Comparison of ENCODE assay signal across 1 cellular context in the genomic region with DNA sequence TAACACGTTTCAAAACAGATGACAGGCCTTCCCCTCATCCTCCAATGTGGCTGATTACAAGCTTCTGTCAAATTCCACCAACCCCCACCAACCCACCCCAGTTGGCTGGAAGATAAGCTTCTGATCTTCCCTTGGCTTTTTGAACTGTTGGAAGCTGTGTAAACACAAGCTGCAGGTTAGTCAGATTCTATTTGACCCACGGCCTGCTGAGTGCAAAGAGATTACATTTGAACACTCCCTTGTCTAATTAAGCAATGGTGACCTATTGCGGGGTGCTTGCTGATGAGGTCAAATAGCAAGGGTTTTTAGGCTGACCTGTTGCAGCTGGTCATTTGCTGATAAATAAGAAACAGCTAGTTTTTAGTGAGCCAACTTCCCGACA.
A peak's percentile ranks its signal among the peaks of the same experiment; 100 is the strongest.
TF ChIP-seq lines count a peak whose summit lies in the region.

No MANE protein-coding gene starts in this region.

TF ChIP-seq in HepG2, 621 proteins besides CTCF, POLR2A, EP300 and RAD21 (continued from another document and continues in another):
- TF ChIP-seq, protein P1, sequence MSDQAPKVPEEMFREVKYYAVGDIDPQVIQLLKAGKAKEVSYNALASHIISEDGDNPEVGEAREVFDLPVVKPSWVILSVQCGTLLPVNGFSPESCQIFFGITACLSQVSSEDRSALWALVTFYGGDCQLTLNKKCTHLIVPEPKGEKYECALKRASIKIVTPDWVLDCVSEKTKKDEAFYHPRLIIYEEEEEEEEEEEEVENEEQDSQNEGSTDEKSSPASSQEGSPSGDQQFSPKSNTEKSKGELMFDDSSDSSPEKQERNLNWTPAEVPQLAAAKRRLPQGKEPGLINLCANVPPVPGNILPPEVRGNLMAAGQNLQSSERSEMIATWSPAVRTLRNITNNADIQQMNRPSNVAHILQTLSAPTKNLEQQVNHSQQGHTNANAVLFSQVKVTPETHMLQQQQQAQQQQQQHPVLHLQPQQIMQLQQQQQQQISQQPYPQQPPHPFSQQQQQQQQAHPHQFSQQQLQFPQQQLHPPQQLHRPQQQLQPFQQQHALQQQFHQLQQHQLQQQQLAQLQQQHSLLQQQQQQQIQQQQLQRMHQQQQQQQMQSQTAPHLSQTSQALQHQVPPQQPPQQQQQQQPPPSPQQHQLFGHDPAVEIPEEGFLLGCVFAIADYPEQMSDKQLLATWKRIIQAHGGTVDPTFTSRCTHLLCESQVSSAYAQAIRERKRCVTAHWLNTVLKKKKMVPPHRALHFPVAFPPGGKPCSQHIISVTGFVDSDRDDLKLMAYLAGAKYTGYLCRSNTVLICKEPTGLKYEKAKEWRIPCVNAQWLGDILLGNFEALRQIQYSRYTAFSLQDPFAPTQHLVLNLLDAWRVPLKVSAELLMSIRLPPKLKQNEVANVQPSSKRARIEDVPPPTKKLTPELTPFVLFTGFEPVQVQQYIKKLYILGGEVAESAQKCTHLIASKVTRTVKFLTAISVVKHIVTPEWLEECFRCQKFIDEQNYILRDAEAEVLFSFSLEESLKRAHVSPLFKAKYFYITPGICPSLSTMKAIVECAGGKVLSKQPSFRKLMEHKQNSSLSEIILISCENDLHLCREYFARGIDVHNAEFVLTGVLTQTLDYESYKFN (CRISPR knock-in tag; conservative IDR thresholded peaks at IDR 0.05): peak; percentile 76
- peak; percentile 80; the same call in 1 of the 2 replicates for TF ChIP-seq TBX3 (IDR thresholded peaks at IDR 0.05; ENCODE audit: borderline replicate concordance)
- TF ChIP-seq, protein P2, sequence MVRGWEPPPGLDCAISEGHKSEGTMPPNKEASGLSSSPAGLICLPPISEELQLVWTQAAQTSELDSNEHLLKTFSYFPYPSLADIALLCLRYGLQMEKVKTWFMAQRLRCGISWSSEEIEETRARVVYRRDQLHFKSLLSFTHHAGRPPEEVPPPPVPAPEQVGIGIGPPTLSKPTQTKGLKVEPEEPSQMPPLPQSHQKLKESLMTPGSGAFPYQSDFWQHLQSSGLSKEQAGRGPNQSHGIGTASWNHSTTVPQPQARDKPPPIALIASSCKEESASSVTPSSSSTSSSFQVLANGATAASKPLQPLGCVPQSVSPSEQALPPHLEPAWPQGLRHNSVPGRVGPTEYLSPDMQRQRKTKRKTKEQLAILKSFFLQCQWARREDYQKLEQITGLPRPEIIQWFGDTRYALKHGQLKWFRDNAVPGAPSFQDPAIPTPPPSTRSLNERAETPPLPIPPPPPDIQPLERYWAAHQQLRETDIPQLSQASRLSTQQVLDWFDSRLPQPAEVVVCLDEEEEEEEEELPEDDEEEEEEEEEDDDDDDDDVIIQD (CRISPR knock-in tag; IDR thresholded peaks at IDR 0.05; ENCODE audit: low read depth): peak; percentile 14; the same call in 1 of the 2 replicates
- TF ChIP-seq BORCS8-MEF2B (CRISPR knock-in tag; IDR thresholded peaks at IDR 0.05): peak; percentile 60; the same call in 1 of the 2 replicates
- TF ChIP-seq, protein P3, sequence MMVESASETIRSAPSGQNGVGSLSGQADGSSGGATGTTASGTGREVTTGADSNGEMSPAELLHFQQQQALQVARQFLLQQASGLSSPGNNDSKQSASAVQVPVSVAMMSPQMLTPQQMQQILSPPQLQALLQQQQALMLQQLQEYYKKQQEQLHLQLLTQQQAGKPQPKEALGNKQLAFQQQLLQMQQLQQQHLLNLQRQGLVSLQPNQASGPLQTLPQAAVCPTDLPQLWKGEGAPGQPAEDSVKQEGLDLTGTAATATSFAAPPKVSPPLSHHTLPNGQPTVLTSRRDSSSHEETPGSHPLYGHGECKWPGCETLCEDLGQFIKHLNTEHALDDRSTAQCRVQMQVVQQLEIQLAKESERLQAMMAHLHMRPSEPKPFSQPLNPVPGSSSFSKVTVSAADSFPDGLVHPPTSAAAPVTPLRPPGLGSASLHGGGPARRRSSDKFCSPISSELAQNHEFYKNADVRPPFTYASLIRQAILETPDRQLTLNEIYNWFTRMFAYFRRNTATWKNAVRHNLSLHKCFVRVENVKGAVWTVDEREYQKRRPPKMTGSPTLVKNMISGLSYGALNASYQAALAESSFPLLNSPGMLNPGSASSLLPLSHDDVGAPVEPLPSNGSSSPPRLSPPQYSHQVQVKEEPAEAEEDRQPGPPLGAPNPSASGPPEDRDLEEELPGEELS (CRISPR knock-in tag; IDR thresholded peaks at IDR 0.05): peak; percentile 82
- TF ChIP-seq NCOA2 (CRISPR knock-in tag; IDR thresholded peaks at IDR 0.05): peak; percentile 43; the same call in 1 of the 2 replicates
- no peak for TF ChIP-seq SP2 (CRISPR knock-in tag; IDR thresholded peaks at IDR 0.05)
- TF ChIP-seq ZNF839 (CRISPR knock-in tag; IDR thresholded peaks at IDR 0.05; ENCODE audit: borderline replicate concordance): no peak
- TF ChIP-seq, protein P4, sequence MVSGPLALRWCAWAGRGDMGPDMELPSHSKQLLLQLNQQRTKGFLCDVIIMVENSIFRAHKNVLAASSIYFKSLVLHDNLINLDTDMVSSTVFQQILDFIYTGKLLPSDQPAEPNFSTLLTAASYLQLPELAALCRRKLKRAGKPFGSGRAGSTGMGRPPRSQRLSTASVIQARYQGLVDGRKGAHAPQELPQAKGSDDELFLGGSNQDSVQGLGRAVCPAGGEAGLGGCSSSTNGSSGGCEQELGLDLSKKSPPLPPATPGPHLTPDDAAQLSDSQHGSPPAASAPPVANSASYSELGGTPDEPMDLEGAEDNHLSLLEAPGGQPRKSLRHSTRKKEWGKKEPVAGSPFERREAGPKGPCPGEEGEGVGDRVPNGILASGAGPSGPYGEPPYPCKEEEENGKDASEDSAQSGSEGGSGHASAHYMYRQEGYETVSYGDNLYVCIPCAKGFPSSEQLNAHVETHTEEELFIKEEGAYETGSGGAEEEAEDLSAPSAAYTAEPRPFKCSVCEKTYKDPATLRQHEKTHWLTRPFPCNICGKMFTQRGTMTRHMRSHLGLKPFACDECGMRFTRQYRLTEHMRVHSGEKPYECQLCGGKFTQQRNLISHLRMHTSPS (CRISPR knock-in tag; IDR thresholded peaks at IDR 0.05; ENCODE audit: low read depth): no peak
- TF ChIP-seq TBL1XR1 (IDR thresholded peaks at IDR 0.05; ENCODE audit: borderline replicate concordance, low read length, partially characterized antibody): peak; percentile 21
- peak; percentile 40; the same call in 1 of the 2 replicates for TF ChIP-seq ZNF788 (CRISPR knock-in tag; IDR thresholded peaks at IDR 0.05; ENCODE audit: borderline replicate concordance)
- no peak; the same call in 1 of the 2 replicates for TF ChIP-seq KDM6A (CRISPR knock-in tag; IDR thresholded peaks at IDR 0.05; ENCODE audit: low read depth)
- TF ChIP-seq ZNF431 (CRISPR knock-in tag; IDR thresholded peaks at IDR 0.05; ENCODE audit: borderline replicate concordance, low read depth): peak; percentile 49; the same call in 1 of the 2 replicates
- TF ChIP-seq TBX2 (CRISPR knock-in tag; IDR thresholded peaks at IDR 0.05; ENCODE audit: borderline replicate concordance): peak; percentile 94
- TF ChIP-seq, protein P5, sequence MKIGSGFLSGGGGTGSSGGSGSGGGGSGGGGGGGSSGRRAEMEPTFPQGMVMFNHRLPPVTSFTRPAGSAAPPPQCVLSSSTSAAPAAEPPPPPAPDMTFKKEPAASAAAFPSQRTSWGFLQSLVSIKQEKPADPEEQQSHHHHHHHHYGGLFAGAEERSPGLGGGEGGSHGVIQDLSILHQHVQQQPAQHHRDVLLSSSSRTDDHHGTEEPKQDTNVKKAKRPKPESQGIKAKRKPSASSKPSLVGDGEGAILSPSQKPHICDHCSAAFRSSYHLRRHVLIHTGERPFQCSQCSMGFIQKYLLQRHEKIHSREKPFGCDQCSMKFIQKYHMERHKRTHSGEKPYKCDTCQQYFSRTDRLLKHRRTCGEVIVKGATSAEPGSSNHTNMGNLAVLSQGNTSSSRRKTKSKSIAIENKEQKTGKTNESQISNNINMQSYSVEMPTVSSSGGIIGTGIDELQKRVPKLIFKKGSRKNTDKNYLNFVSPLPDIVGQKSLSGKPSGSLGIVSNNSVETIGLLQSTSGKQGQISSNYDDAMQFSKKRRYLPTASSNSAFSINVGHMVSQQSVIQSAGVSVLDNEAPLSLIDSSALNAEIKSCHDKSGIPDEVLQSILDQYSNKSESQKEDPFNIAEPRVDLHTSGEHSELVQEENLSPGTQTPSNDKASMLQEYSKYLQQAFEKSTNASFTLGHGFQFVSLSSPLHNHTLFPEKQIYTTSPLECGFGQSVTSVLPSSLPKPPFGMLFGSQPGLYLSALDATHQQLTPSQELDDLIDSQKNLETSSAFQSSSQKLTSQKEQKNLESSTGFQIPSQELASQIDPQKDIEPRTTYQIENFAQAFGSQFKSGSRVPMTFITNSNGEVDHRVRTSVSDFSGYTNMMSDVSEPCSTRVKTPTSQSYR (CRISPR knock-in tag; IDR thresholded peaks at IDR 0.05; ENCODE audit: borderline replicate concordance): peak; percentile 93; the same call in 1 of the 2 replicates
- TF ChIP-seq, protein P6, sequence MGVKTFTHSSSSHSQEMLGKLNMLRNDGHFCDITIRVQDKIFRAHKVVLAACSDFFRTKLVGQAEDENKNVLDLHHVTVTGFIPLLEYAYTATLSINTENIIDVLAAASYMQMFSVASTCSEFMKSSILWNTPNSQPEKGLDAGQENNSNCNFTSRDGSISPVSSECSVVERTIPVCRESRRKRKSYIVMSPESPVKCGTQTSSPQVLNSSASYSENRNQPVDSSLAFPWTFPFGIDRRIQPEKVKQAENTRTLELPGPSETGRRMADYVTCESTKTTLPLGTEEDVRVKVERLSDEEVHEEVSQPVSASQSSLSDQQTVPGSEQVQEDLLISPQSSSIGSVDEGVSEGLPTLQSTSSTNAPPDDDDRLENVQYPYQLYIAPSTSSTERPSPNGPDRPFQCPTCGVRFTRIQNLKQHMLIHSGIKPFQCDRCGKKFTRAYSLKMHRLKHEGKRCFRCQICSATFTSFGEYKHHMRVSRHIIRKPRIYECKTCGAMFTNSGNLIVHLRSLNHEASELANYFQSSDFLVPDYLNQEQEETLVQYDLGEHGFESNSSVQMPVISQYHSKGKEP (CRISPR knock-in tag; IDR thresholded peaks at IDR 0.05): 0 out of 2 replicates have a peak, but pooled peaks have one; percentile 18
- TF ChIP-seq TCF7L2 (IDR thresholded peaks at IDR 0.05; ENCODE audit: low read depth, low read length): peak; percentile 58; the same call in 1 of the 2 replicates
- 0 out of 2 replicates have a peak, but pooled peaks have one; percentile 31 for TF ChIP-seq TSC22D2 (CRISPR knock-in tag; IDR thresholded peaks at IDR 0.05; ENCODE audit: borderline replicate concordance)
- TF ChIP-seq MAFK (conservative IDR thresholded peaks at IDR 0.05 in 1 of 2, IDR thresholded peaks at IDR 0.05 in 1 of 2; ENCODE audit: low read length in 2 of 2): 0 out of 4 replicates have a peak, but pooled peaks of 1 of the 2 experiments have one; percentile 5
- peak; percentile 34 for TF ChIP-seq NCOR1 (IDR thresholded peaks at IDR 0.05; ENCODE audit: borderline replicate concordance, low read length)
- TF ChIP-seq, protein P7, sequence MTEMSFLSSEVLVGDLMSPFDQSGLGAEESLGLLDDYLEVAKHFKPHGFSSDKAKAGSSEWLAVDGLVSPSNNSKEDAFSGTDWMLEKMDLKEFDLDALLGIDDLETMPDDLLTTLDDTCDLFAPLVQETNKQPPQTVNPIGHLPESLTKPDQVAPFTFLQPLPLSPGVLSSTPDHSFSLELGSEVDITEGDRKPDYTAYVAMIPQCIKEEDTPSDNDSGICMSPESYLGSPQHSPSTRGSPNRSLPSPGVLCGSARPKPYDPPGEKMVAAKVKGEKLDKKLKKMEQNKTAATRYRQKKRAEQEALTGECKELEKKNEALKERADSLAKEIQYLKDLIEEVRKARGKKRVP (CRISPR knock-in tag; IDR thresholded peaks at IDR 0.05): 0 out of 4 replicates have a peak, but pooled peaks of 1 of the 2 experiments have one; percentile 41
- no peak for TF ChIP-seq CCDC6 (CRISPR knock-in tag; IDR thresholded peaks at IDR 0.05)
- TF ChIP-seq XRCC5 (optimal IDR thresholded peaks at IDR 0.05; ENCODE audit: low read length): peak; percentile 70
- peak; percentile 63; the same call in 1 of the 2 replicates for TF ChIP-seq ZNF343 (CRISPR knock-in tag; IDR thresholded peaks at IDR 0.05)
- no peak for TF ChIP-seq PHF8 (CRISPR knock-in tag; IDR thresholded peaks at IDR 0.05)
- no peak for TF ChIP-seq FOXP1 (IDR thresholded peaks at IDR 0.05)
- peak; percentile 63 for TF ChIP-seq FOXP1 (CRISPR knock-in tag; IDR thresholded peaks at IDR 0.05)
- TF ChIP-seq RELA (CRISPR knock-in tag; IDR thresholded peaks at IDR 0.05): no peak
- peak; percentile 91 for TF ChIP-seq GFI1 (CRISPR knock-in tag; IDR thresholded peaks at IDR 0.05; ENCODE audit: borderline replicate concordance)
- no peak for TF ChIP-seq PTBP1 (IDR thresholded peaks at IDR 0.05; ENCODE audit: low read depth, low read length, poor library complexity, severe bottlenecking)
- TF ChIP-seq, protein P8, sequence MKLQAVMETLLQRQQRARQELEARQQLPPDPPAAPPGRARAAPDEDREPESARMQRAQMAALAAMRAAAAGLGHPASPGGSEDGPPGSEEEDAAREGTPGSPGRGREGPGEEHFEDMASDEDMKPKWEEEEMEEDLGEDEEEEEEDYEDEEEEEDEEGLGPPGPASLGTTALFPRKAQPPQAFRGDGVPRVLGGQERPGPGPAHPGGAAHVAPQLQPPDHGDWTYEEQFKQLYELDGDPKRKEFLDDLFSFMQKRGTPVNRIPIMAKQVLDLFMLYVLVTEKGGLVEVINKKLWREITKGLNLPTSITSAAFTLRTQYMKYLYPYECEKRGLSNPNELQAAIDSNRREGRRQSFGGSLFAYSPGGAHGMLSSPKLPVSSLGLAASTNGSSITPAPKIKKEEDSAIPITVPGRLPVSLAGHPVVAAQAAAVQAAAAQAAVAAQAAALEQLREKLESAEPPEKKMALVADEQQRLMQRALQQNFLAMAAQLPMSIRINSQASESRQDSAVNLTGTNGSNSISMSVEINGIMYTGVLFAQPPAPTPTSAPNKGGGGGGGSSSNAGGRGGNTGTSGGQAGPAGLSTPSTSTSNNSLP (IDR thresholded peaks at IDR 0.05; ENCODE audit: low read depth, low read length): peak; percentile 74
- TF ChIP-seq, protein P9, sequence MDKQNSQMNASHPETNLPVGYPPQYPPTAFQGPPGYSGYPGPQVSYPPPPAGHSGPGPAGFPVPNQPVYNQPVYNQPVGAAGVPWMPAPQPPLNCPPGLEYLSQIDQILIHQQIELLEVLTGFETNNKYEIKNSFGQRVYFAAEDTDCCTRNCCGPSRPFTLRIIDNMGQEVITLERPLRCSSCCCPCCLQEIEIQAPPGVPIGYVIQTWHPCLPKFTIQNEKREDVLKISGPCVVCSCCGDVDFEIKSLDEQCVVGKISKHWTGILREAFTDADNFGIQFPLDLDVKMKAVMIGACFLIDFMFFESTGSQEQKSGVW (CRISPR knock-in tag; IDR thresholded peaks at IDR 0.05; ENCODE audit: borderline replicate concordance): no peak
- TF ChIP-seq NFKB2 (CRISPR knock-in tag; IDR thresholded peaks at IDR 0.05; ENCODE audit: borderline replicate concordance): no peak
- peak; percentile 73 for TF ChIP-seq TARDBP (CRISPR knock-in tag; IDR thresholded peaks at IDR 0.05)
- TF ChIP-seq SALL1 (CRISPR knock-in tag; IDR thresholded peaks at IDR 0.05): peak; percentile 75
- TF ChIP-seq CENPT (CRISPR knock-in tag; IDR thresholded peaks at IDR 0.05; ENCODE audit: low read depth): no peak
- TF ChIP-seq NFYC (CRISPR knock-in tag; IDR thresholded peaks at IDR 0.05): no peak
- no peak for TF ChIP-seq ZNF816 (CRISPR knock-in tag; IDR thresholded peaks at IDR 0.05; ENCODE audit: borderline replicate concordance)
